ENCODE assay signal across 8 cellular contexts in the genomic region with DNA sequence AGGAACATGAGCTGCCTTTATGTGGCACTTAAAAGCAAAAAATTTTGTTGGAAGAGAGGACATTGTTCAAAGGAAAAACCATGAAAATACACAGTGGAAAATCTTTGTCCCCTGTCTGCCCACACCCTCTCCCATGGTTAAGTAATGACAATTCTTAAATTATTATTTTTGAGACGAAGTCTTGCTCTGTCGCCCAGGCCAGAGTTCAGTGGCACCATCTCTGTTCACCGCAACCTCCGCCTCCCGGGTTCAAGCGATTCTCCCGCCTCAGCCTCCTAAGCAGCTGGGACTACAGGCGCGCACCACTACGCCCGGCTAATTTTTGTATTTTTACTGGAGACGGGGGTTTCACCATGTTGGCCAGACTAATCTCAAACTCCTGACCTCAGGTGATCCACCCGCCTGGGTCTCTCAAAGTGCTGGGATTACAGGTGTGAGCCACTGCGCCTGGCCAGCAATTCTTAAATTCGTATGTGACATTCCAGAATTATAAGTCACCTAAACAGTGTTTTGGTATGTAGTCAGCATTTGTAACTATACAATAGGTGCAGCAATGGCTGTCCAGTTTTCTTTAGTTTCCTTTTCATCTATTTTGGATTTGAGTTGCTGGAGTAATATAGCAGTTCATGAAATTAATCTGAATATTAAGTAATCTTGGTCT. TPM values are rescaled to one million over a fixed set of nuclear protein-coding genes. Genes with fewer than 3 reads are reported as not detected.
A peak's percentile ranks its signal among the peaks of the same experiment; 100 is the strongest.
DNase-seq lines count a peak whose midpoint lies in the region; ATAC-seq and TF ChIP-seq lines count a peak whose summit lies in the region.

No MANE protein-coding gene starts in this region.

- peaks cover 7% of the 10 kb centered on the region for H3K9me3 Mint-ChIP-seq in activated CD8-positive, alpha-beta T cell treated with anti-CD3 and anti-CD28 coated beads for 36 hours
- peaks cover 6% of the 10 kb centered on the region for H3K9me3 Mint-ChIP-seq in stimulated activated naive CD8-positive, alpha-beta T cell treated with anti-CD3 and anti-CD28 coated beads, Interleukin-15, Interleukin-2, amounts not matched to agents 100 ng/mL and 50 ng/mL, for 24 hours

- H3K36me3 Mint-ChIP-seq in activated CD8-positive, alpha-beta T cell treated with anti-CD3 and anti-CD28 coated beads for 36 hours (ENCODE audit: low read depth): peaks cover 32% of the 10 kb centered on the region
- peaks cover 33% of the 10 kb centered on the region for H3K36me3 Mint-ChIP-seq in stimulated activated naive CD8-positive, alpha-beta T cell treated with anti-CD3 and anti-CD28 coated beads, Interleukin-15, Interleukin-2, amounts not matched to agents 100 ng/mL and 50 ng/mL, for 24 hours (ENCODE audit: low read depth)

- peaks cover 38% of the 10 kb centered on the region for H3K4me1 Mint-ChIP-seq in activated CD8-positive, alpha-beta T cell treated with anti-CD3 and anti-CD28 coated beads for 36 hours (ENCODE audit: low read depth)
- H3K4me1 Mint-ChIP-seq in stimulated activated naive CD8-positive, alpha-beta T cell treated with anti-CD3 and anti-CD28 coated beads, Interleukin-15, Interleukin-2, amounts not matched to agents 100 ng/mL and 50 ng/mL, for 24 hours (ENCODE audit: low read depth): peaks cover 52% of the 10 kb centered on the region

- H3K27ac Mint-ChIP-seq in activated CD8-positive, alpha-beta T cell treated with anti-CD3 and anti-CD28 coated beads for 36 hours: peak overlapping the region; percentile 92
- H3K27ac Mint-ChIP-seq in stimulated activated naive CD8-positive, alpha-beta T cell treated with anti-CD3 and anti-CD28 coated beads, Interleukin-15, Interleukin-2, amounts not matched to agents 100 ng/mL and 50 ng/mL, for 24 hours: peak overlapping the region; percentile 97

- CTCF ChIA-PET in activated CD8-positive, alpha-beta T cell treated with anti-CD3 and anti-CD28 coated beads for 36 hours (lab: Charles Lee): interaction anchor here (1.5 to 3.2 kb wide), 3 partner anchors 11 to 75 kb away, joined by 4 to 11 read pairs (median 10); a partner anchor contains a TSS

- no peaks in the 10 kb centered on the region for H3K27me3 Mint-ChIP-seq in activated CD8-positive, alpha-beta T cell treated with anti-CD3 and anti-CD28 coated beads for 36 hours
- no peaks in the 10 kb centered on the region for H3K27me3 Mint-ChIP-seq in stimulated activated naive CD8-positive, alpha-beta T cell treated with anti-CD3 and anti-CD28 coated beads, Interleukin-15, Interleukin-2, amounts not matched to agents 100 ng/mL and 50 ng/mL, for 24 hours

- H3K9me3 ChIP-seq in iPS-15b (ENCODE audit: control insufficient read depth, insufficient read depth, low read length): no peaks in the 10 kb centered on the region

- H3K4me3 ChIP-seq in HFF-Myc (replicated peaks; ENCODE audit: low read depth, low read length) (peak overlapping the region; percentile 86), iPS-15b (ENCODE audit: low read depth, low read length) (peak overlapping the region; percentile 84)

- H3K27me3 ChIP-seq in iPS-15b (ENCODE audit: control insufficient read depth, insufficient read depth, low read length): no peaks in the 10 kb centered on the region

- no peaks in the 10 kb centered on the region for H3K4me1 ChIP-seq in iPS-15b (ENCODE audit: control insufficient read depth, insufficient read depth, low read length)

- intact Hi-C loops in activated CD8-positive, alpha-beta T cell treated with anti-CD3 and anti-CD28 coated beads for 36 hours (cut with micrococcal nuclease): loop anchor here (10.0 kb wide), 1 partner anchor 71 kb away; a partner anchor contains a TSS

- POLR2A ChIA-PET in activated CD8-positive, alpha-beta T cell treated with anti-CD3 and anti-CD28 coated beads for 36 hours (lab: Charles Lee): interaction anchor here (1.1 to 3.9 kb wide), 3 partner anchors 31 to 76 kb away, joined by 3 to 22 read pairs (median 4); a partner anchor contains a TSS

- no peak for TF ChIP-seq CTCF in HFF-Myc (IDR thresholded peaks at IDR 0.05; ENCODE audit: low read depth, low read length, missing control alignments)
- no peak for TF ChIP-seq CTCF in activated CD8-positive, alpha-beta T cell treated with anti-CD3 and anti-CD28 coated beads for 36 hours (IDR thresholded peaks at IDR 0.05)

- H3K4me3 Mint-ChIP-seq in activated CD8-positive, alpha-beta T cell treated with anti-CD3 and anti-CD28 coated beads for 36 hours: peak overlapping the region; percentile 94
- peak overlapping the region; percentile 99 for H3K4me3 Mint-ChIP-seq in stimulated activated naive CD8-positive, alpha-beta T cell treated with anti-CD3 and anti-CD28 coated beads, Interleukin-15, Interleukin-2, amounts not matched to agents 100 ng/mL and 50 ng/mL, for 24 hours

- DNase-seq in HFF-Myc (ENCODE audit: extremely low read depth, low read depth) (no peak), cerebellar nuclear complex (lab: John Stamatoyannopoulos, UW) (no peak), Kasumi-1 (lab: John Stamatoyannopoulos, UW) (no peak), NCI-H526 (lab: John Stamatoyannopoulos, UW) (no peak), NCI-H526 treated with DMSO at 0.1 percent for 48 hours (lab: John Stamatoyannopoulos, UW) (no peak)
- DNase-seq in activated CD8-positive, alpha-beta T cell treated with anti-CD3 and anti-CD28 coated beads for 36 hours: peak; percentile 20

- ATAC-seq in activated CD8-positive, alpha-beta T cell treated with anti-CD3 and anti-CD28 coated beads for 36 hours: no peak

- peaks cover 11% of the 10 kb centered on the region for H3K36me3 ChIP-seq in iPS-15b (ENCODE audit: control insufficient read depth, insufficient read depth, low read length)

- peak overlapping the region; percentile 81 for H3K9ac ChIP-seq in iPS-15b (ENCODE audit: low read depth, low read length)

RNA-seq across cellular contexts. Expression of a gene that starts 0.6 kb away (rescaled TPM):
- 100 to 1,000 TPM; 117 to 124 TPM for total RNA-seq in activated CD8-positive, alpha-beta T cell treated with anti-CD3 and anti-CD28 coated beads for 36 hours
